Comparison of ENCODE assay signal across 9 cellular contexts in the genomic region with DNA sequence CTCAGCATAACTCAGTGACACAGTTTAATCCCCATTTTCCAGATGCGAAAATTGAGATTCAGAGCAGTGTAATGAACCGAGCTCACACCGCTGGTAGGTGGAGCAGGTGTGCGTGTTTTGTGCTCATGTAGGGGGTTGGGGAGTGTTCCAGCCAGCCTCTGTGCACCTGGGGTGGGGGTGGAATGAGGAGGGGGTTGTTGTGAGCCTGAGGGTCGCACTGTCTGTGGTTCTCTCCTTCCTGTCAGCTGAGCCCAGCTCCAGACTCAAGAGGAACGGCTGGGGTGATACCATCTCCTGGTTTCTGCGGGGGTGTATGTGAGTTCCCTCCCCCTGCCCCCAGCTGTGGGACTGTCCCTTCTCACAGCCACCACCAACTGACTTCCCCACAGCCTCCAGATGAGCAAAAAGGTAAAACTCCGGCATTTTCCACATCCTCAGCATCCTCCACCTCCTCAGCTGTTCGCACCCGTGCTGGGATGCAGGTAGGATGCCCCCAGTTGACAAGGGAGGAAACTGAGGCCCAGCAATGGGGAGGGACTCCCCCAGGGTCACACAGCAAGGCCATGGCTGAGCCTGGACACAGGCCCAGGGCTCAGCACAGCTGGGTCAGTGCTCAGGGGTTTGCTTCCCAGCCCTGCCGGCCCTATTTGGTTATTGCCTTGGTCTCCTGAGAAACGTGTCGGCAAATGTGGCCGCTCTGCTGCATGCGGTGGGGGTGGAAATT. TPM values are rescaled to one million over a fixed set of nuclear protein-coding genes. Genes with fewer than 3 reads are reported as not detected.
A peak's percentile ranks its signal among the peaks of the same experiment; 100 is the strongest.
DNase-seq lines count a peak whose midpoint lies in the region; ATAC-seq and TF ChIP-seq lines count a peak whose summit lies in the region.
"Had no signal": no experiment of that assay in that cellular context is flagged by ENCODE, and none has a peak within 500 bp of the region (broad histone marks: within the 10 kb centered on the region; RNA-seq: fewer than 3 reads in every experiment).

No MANE protein-coding gene starts in this region.

- H3K4me1 ChIP-seq in SJCRH30 (peaks cover 33% of the 10 kb centered on the region), neural progenitor cell (peaks cover 12% of the 10 kb centered on the region)

- no peak overlapping the region for H3K9ac ChIP-seq in neural progenitor cell

- no peak overlapping the region for H3K4me2 ChIP-seq in neural progenitor cell

- peak overlapping the region; percentile 87 for H2AFZ ChIP-seq in neural progenitor cell (replicated peaks)

- no peaks in the 10 kb centered on the region for H4K20me1 ChIP-seq in neural progenitor cell (ENCODE audit: low read depth)

- H3K4me3 Mint-ChIP-seq in activated naive CD4-positive, alpha-beta T cell treated with anti-CD3 and anti-CD28 coated beads for 36 hours, result peak overlapping the region; percentile 96
- H3K4me3 Mint-ChIP-seq in neural progenitor cell, result no peak overlapping the region

- CTCF ChIA-PET in activated naive CD4-positive, alpha-beta T cell treated with anti-CD3 and anti-CD28 coated beads for 36 hours (lab: Charles Lee), result interaction anchor here (0.9 to 2.8 kb wide), 4 partner anchors 9 to 41 kb away, joined by 3 to 15 read pairs (median 6); a partner anchor contains a TSS

- H3K9me3 ChIP-seq in SJCRH30 (replicated peaks) (no peaks in the 10 kb centered on the region), neural progenitor cell (ENCODE audit: low read depth) (no peaks in the 10 kb centered on the region)

- peak overlapping the region; percentile 96 for H3K27ac Mint-ChIP-seq in activated naive CD4-positive, alpha-beta T cell treated with anti-CD3 and anti-CD28 coated beads for 36 hours
- no peak overlapping the region for H3K27ac Mint-ChIP-seq in neural progenitor cell

- intact Hi-C loops in activated naive CD4-positive, alpha-beta T cell treated with anti-CD3 and anti-CD28 coated beads for 36 hours (cut with micrococcal nuclease), result loop anchor here (1.0 to 10.0 kb wide), 3 partner anchors 9 to 532 kb away; a partner anchor contains a TSS

- H3K36me3 Mint-ChIP-seq in activated naive CD4-positive, alpha-beta T cell treated with anti-CD3 and anti-CD28 coated beads for 36 hours (ENCODE audit: low read depth), result peaks cover 23% of the 10 kb centered on the region
- H3K36me3 Mint-ChIP-seq in neural progenitor cell, result no peaks in the 10 kb centered on the region

- no peaks in the 10 kb centered on the region for H3K9me3 Mint-ChIP-seq in activated naive CD4-positive, alpha-beta T cell treated with anti-CD3 and anti-CD28 coated beads for 36 hours
- H3K9me3 Mint-ChIP-seq in neural progenitor cell, result no peaks in the 10 kb centered on the region

- no peak for TF ChIP-seq CTCF in neural progenitor cell (IDR thresholded peaks at IDR 0.05)

- no peaks in the 10 kb centered on the region for H3K79me2 ChIP-seq in neural progenitor cell (ENCODE audit: low read depth)

- H3K27me3 Mint-ChIP-seq in activated naive CD4-positive, alpha-beta T cell treated with anti-CD3 and anti-CD28 coated beads for 36 hours (ENCODE audit: low read depth), result no peaks in the 10 kb centered on the region
- H3K27me3 Mint-ChIP-seq in neural progenitor cell (ENCODE audit: insufficient read depth, low read depth), result peaks cover 17% of the 10 kb centered on the region

- DNase-seq in NCI-H2227 (lab: John Stamatoyannopoulos, UW; ENCODE audit: unreplicated experiment), result peak; percentile 34
- no peak for DNase-seq in NCI-H2227 treated with DMSO at 0.1 percent for 48 hours (lab: John Stamatoyannopoulos, UW)
- peak; percentile 66 for DNase-seq in SJCRH30
- peak; percentile 88 for DNase-seq in activated naive CD4-positive, alpha-beta T cell treated with anti-CD3 and anti-CD28 coated beads for 36 hours
- peak; percentile 68 for DNase-seq in neural progenitor cell (ENCODE audit: low spot score)
- DNase-seq in GM03348 (ENCODE audit: low spot score), result no peak
- DNase-seq: left cardiac atrium had no signal

- peaks cover 48% of the 10 kb centered on the region for H3K4me1 Mint-ChIP-seq in activated naive CD4-positive, alpha-beta T cell treated with anti-CD3 and anti-CD28 coated beads for 36 hours (ENCODE audit: low read depth)
- H3K4me1 Mint-ChIP-seq in neural progenitor cell, result peaks cover 21% of the 10 kb centered on the region

- H3K4me3 ChIP-seq in SJCRH30, result no peak overlapping the region
- no peak overlapping the region for H3K4me3 ChIP-seq in neural progenitor cell

- H3F3A ChIP-seq in neural progenitor cell (ENCODE audit: low read depth), result peaks cover 15% of the 10 kb centered on the region

- no peak overlapping the region for H3K27ac ChIP-seq in SJCRH30
- no peak overlapping the region for H3K27ac ChIP-seq in neural progenitor cell

- H3K36me3 ChIP-seq in SJCRH30, result no peaks in the 10 kb centered on the region
- H3K36me3 ChIP-seq in neural progenitor cell, result no peaks in the 10 kb centered on the region

- ATAC-seq in GM19455 (IDR thresholded peaks at IDR 0.05; ENCODE audit: unreplicated experiment), result no peak
- no peak for ATAC-seq in GM18505 (IDR thresholded peaks at IDR 0.05; ENCODE audit: unreplicated experiment)

- TF ChIP-seq POLR2A in GM18505 (IDR thresholded peaks at IDR 0.05; ENCODE audit: borderline replicate concordance, extremely low read depth, insufficient read depth, insufficient read length), result no peak

- H3K27me3 ChIP-seq in SJCRH30 (no peaks in the 10 kb centered on the region), neural progenitor cell (no peaks in the 10 kb centered on the region)

RNA-seq across cellular contexts. Expression of a gene that starts 2.1 kb away (rescaled TPM):
- 0.99 and 1.4 TPM in 2 replicates for total RNA-seq in SJCRH30 (2014; rRNA removed; shearing (Covaris generic))
- 10 to 100 TPM; 27.2 to 27.3 TPM for total RNA-seq in activated naive CD4-positive, alpha-beta T cell treated with anti-CD3 and anti-CD28 coated beads for 36 hours
- total RNA-seq in neural progenitor cell (ENCODE audit: low replicate concordance), result 1.8 and 1.9 TPM in 2 replicates

RNA-seq across cellular contexts. Expression of a gene that starts 9.5 kb away (rescaled TPM):
- total RNA-seq in SJCRH30 (2014; rRNA removed; shearing (Covaris generic)), result 19.2 and 21.8 TPM in 2 replicates
- 10 to 100 TPM; 64.6 to 73.6 TPM for total RNA-seq in activated naive CD4-positive, alpha-beta T cell treated with anti-CD3 and anti-CD28 coated beads for 36 hours
- total RNA-seq in neural progenitor cell (ENCODE audit: low replicate concordance), result 22.5 and 47.8 TPM in 2 replicates

RNA-seq across cellular contexts. Expression of a gene that starts 26.3 kb away (rescaled TPM):
- total RNA-seq in SJCRH30 (2014; rRNA removed; shearing (Covaris generic)), result 32.0 and 39.4 TPM in 2 replicates
- 10 to 100 TPM; 67.8 to 73.0 TPM for total RNA-seq in activated naive CD4-positive, alpha-beta T cell treated with anti-CD3 and anti-CD28 coated beads for 36 hours
- 32.8 and 60.5 TPM in 2 replicates for total RNA-seq in neural progenitor cell (ENCODE audit: low replicate concordance)

RNA-seq across cellular contexts. Expression of a gene that starts 41.3 kb away (rescaled TPM):
- 3.9 and 5.8 TPM in 2 replicates for total RNA-seq in SJCRH30 (2014; rRNA removed; shearing (Covaris generic))
- total RNA-seq in activated naive CD4-positive, alpha-beta T cell treated with anti-CD3 and anti-CD28 coated beads for 36 hours, result 10 to 100 TPM; 11.8 to 12.7 TPM
- 5.5 and 18.3 TPM in 2 replicates for total RNA-seq in neural progenitor cell (ENCODE audit: low replicate concordance)

Comparison
In these comparisons a context has a peak if more than half of its experiments do, and no peak if none do; other contexts are left out.
1. DNase-seq: peak in NCI-H2227 (single experiment), SJCRH30 (2 of 2), activated naive CD4-positive, alpha-beta T cell treated with anti-CD3 and anti-CD28 coated beads for 36 hours (single experiment) and neural progenitor cell (single experiment); none in NCI-H2227 treated with DMSO at 0.1 percent for 48 hours (single experiment) and GM03348 (single experiment).